In genomic region chrX:139049455-139049854, GRCh38 we compare ENCODE assay signal across 20 cellular contexts.
"Had no signal": no experiment of that assay in that cellular context is flagged by ENCODE, and none has a peak within 500 bp of the region (broad histone marks: within the 10 kb centered on the region; RNA-seq: fewer than 3 reads in every experiment).

No MANE protein-coding gene starts in this region.

- H3K9me3 Mint-ChIP-seq: activated T-helper 1 cell treated with anti-CD3 and anti-CD28 coated beads, Interleukin-12 subunit alpha, Interleukin-12 subunit beta, Interleukin-2, Interleukin-4 antibody, amounts not matched to agents 30 ng/mL and 10 ng/mL and 1 ng/mL, durations not matched to agents 14 hours and 24 hours and 36 hours had no signal

- DNase-seq: activated CD4-positive, alpha-beta T cell treated with anti-CD3 and anti-CD28 coated beads for 1 hour; activated CD4-positive, alpha-beta T cell treated with anti-CD3 and anti-CD28 coated beads, Interleukin-2, amount 50 U/mL, for 4 hours; activated gamma-delta T cell treated with Interleukin-2 at 50 U/mL for 16 hours; body of pancreas; endodermal cell; gastrocnemius medialis; head of caudate nucleus; mucosa of descending colon; naive thymus-derived CD8-positive, alpha-beta T cell; pancreas; right lobe of liver; stimulated activated CD4-positive, alpha-beta T cell treated with anti-CD3 and anti-CD28 coated beads, Interleukin-4, amount 100 ng/mL, for 1 hour; T-helper 2 cell; testis; WERI-Rb-1 had no signal

- H3K4me3 ChIP-seq: body of pancreas, gastrocnemius medialis, mucosa of descending colon, pancreas, right lobe of liver, smooth muscle cell, testis had no signal

- H3K27me3 Mint-ChIP-seq: activated naive CD8-positive, alpha-beta T cell; memory B cell; naive thymus-derived CD8-positive, alpha-beta T cell; type B pancreatic cell had no signal

- ATAC-seq: body of pancreas; gastrocnemius medialis; mucosa of descending colon; naive thymus-derived CD8-positive, alpha-beta T cell; pancreas; right lobe of liver had no signal

- H3K4me1 Mint-ChIP-seq: memory B cell; naive thymus-derived CD8-positive, alpha-beta T cell had no signal

- H3K4me3 Mint-ChIP-seq: activated naive CD8-positive, alpha-beta T cell; activated T-helper 1 cell treated with anti-CD3 and anti-CD28 coated beads, Interleukin-12 subunit alpha, Interleukin-12 subunit beta, Interleukin-2, Interleukin-4 antibody, amounts not matched to agents 30 ng/mL and 10 ng/mL and 1 ng/mL, durations not matched to agents 14 hours and 24 hours and 36 hours; endodermal cell; memory B cell; naive thymus-derived CD8-positive, alpha-beta T cell; type B pancreatic cell had no signal

- H3K36me3 Mint-ChIP-seq: activated naive CD8-positive, alpha-beta T cell; memory B cell; naive thymus-derived CD8-positive, alpha-beta T cell had no signal

- H3K27ac Mint-ChIP-seq: activated naive CD8-positive, alpha-beta T cell; activated T-helper 1 cell treated with anti-CD3 and anti-CD28 coated beads, Interleukin-12 subunit alpha, Interleukin-12 subunit beta, Interleukin-2, Interleukin-4 antibody, amounts not matched to agents 30 ng/mL and 10 ng/mL and 1 ng/mL, durations not matched to agents 14 hours and 24 hours and 36 hours; endodermal cell; memory B cell; naive thymus-derived CD8-positive, alpha-beta T cell; type B pancreatic cell had no signal
